1 cellular context compared by ENCODE assay signal in the genomic region with DNA sequence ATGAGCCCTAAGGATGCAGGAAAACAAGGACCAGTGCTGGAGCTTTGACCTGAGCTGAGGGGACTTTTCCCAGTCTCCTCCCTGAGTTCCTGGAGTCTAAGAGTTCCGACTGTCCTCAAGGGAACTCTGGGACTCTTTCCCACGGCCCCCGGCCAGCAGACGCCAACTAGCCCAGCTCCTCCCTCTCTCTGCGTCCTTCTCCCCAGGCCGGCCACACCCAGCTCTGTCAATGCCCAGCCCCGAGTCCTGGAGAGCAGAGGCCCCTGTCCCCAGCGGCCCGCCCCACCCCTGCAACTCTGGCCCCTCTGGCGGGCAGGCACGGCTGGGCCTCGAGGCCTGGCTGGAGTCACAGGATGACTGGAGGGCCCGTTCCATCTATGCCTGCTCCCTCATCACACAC.
TF ChIP-seq lines count a peak whose summit lies in the region.

No MANE protein-coding gene starts in this region.

TF ChIP-seq in HepG2, 621 proteins besides CTCF, POLR2A, EP300 and RAD21 (continued from another document):
- TF ChIP-seq HNF4G (IDR thresholded peaks at IDR 0.05; ENCODE audit: borderline replicate concordance, low read depth, low read length) (0 out of 2 replicates have a peak, but pooled peaks have one; percentile 9), HNF4G (CRISPR knock-in tag; IDR thresholded peaks at IDR 0.05; ENCODE audit: borderline replicate concordance, low read depth) (no peak), XRCC5 (optimal IDR thresholded peaks at IDR 0.05; ENCODE audit: low read length) (peak; percentile 52), RXRB (CRISPR knock-in tag; IDR thresholded peaks at IDR 0.05; ENCODE audit: borderline replicate concordance) (peak; percentile 81), HNF1B (CRISPR knock-in tag; IDR thresholded peaks at IDR 0.05) (peak; percentile 87), PHF8 (CRISPR knock-in tag; IDR thresholded peaks at IDR 0.05) (0 out of 2 replicates have a peak, but pooled peaks have one; percentile 13), MYC (CRISPR knock-in tag; IDR thresholded peaks at IDR 0.05; ENCODE audit: borderline replicate concordance) (peak; percentile 27; the same call in 1 of the 2 replicates), ZNF143 (CRISPR knock-in tag; IDR thresholded peaks at IDR 0.05) (peak; percentile 17; the same call in 1 of the 2 replicates), SOX13 (IDR thresholded peaks at IDR 0.05) (no peak), SOX13 (CRISPR knock-in tag; conservative IDR thresholded peaks at IDR 0.05 in 1 of 2, IDR thresholded peaks at IDR 0.05 in 1 of 2) (peak in 1 of 2 experiments; percentile 36; a peak in 1 of 4 replicates), MAX (IDR thresholded peaks at IDR 0.05) (peak; percentile 31; the same call in 1 of the 2 replicates), ZGPAT (CRISPR knock-in tag; IDR thresholded peaks at IDR 0.05) (0 out of 2 replicates have a peak, but pooled peaks have one; percentile 47), LCORL (IDR thresholded peaks at IDR 0.05) (no peak), LCORL (CRISPR knock-in tag; IDR thresholded peaks at IDR 0.05) (peak; percentile 82), SALL1 (CRISPR knock-in tag; IDR thresholded peaks at IDR 0.05) (peak; percentile 33; the same call in 1 of the 2 replicates), MEIS1 (CRISPR knock-in tag; IDR thresholded peaks at IDR 0.05; ENCODE audit: borderline replicate concordance) (0 out of 2 replicates have a peak, but pooled peaks have one; percentile 17), ZNF687 (CRISPR knock-in tag; IDR thresholded peaks at IDR 0.05) (peak; percentile 95), MXI1 (IDR thresholded peaks at IDR 0.05; ENCODE audit: borderline replicate concordance, low read depth, low read length) (no peak), REST (IDR thresholded peaks at IDR 0.05; ENCODE audit: borderline replicate concordance in 1 of 2, low read depth in 1 of 2, low read length in 2 of 2) (no peak), ZNF605 (CRISPR knock-in tag; IDR thresholded peaks at IDR 0.05) (peak; percentile 47; the same call in 1 of the 2 replicates), SPEN (CRISPR knock-in tag; IDR thresholded peaks at IDR 0.05; ENCODE audit: low read depth) (peak; percentile 64; the same call in 1 of the 2 replicates), ZNF432 (CRISPR knock-in tag; IDR thresholded peaks at IDR 0.05; ENCODE audit: borderline replicate concordance) (no peak), ZNF788 (CRISPR knock-in tag; IDR thresholded peaks at IDR 0.05; ENCODE audit: borderline replicate concordance) (peak; percentile 54; the same call in 1 of the 2 replicates), AGO1 (IDR thresholded peaks at IDR 0.05; ENCODE audit: low read depth, low read length, poor library complexity, severe bottlenecking) (no peak), ZFX (CRISPR knock-in tag; IDR thresholded peaks at IDR 0.05; ENCODE audit: low read depth) (peak; percentile 89), SP5 (CRISPR knock-in tag; IDR thresholded peaks at IDR 0.05; ENCODE audit: borderline replicate concordance, low read depth) (peak; percentile 70; the same call in 1 of the 2 replicates), ZNF292 (CRISPR knock-in tag; IDR thresholded peaks at IDR 0.05; ENCODE audit: borderline replicate concordance, low read depth) (0 out of 2 replicates have a peak, but pooled peaks have one; percentile 69), ZNF451 (CRISPR knock-in tag; IDR thresholded peaks at IDR 0.05) (no peak), ZMYM2 (CRISPR knock-in tag; IDR thresholded peaks at IDR 0.05) (no peak)
- TF ChIP-seq, protein P1, sequence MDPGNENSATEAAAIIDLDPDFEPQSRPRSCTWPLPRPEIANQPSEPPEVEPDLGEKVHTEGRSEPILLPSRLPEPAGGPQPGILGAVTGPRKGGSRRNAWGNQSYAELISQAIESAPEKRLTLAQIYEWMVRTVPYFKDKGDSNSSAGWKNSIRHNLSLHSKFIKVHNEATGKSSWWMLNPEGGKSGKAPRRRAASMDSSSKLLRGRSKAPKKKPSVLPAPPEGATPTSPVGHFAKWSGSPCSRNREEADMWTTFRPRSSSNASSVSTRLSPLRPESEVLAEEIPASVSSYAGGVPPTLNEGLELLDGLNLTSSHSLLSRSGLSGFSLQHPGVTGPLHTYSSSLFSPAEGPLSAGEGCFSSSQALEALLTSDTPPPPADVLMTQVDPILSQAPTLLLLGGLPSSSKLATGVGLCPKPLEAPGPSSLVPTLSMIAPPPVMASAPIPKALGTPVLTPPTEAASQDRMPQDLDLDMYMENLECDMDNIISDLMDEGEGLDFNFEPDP (CRISPR knock-in tag; conservative IDR thresholded peaks at IDR 0.05), result no peak
- TF ChIP-seq, protein P2, sequence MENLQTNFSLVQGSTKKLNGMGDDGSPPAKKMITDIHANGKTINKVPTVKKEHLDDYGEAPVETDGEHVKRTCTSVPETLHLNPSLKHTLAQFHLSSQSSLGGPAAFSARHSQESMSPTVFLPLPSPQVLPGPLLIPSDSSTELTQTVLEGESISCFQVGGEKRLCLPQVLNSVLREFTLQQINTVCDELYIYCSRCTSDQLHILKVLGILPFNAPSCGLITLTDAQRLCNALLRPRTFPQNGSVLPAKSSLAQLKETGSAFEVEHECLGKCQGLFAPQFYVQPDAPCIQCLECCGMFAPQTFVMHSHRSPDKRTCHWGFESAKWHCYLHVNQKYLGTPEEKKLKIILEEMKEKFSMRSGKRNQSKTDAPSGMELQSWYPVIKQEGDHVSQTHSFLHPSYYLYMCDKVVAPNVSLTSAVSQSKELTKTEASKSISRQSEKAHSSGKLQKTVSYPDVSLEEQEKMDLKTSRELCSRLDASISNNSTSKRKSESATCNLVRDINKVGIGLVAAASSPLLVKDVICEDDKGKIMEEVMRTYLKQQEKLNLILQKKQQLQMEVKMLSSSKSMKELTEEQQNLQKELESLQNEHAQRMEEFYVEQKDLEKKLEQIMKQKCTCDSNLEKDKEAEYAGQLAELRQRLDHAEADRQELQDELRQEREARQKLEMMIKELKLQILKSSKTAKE (CRISPR knock-in tag; IDR thresholded peaks at IDR 0.05; ENCODE audit: borderline replicate concordance), result peak; percentile 72; the same call in 1 of the 2 replicates
